In genomic region chr12:64694130-64695078, GRCh38 we compare ENCODE assay signal across 15 cellular contexts.
DNase-seq lines count a peak whose midpoint lies in the region; ATAC-seq and TF ChIP-seq lines count a peak whose summit lies in the region.
"Had no signal": no experiment of that assay in that cellular context is flagged by ENCODE, and none has a peak within 500 bp of the region (broad histone marks: within the 10 kb centered on the region; RNA-seq: fewer than 3 reads in every experiment).

No MANE protein-coding gene starts in this region.

- peak overlapping the region; percentile 28 for H3K27ac Mint-ChIP-seq in activated CD4-positive, alpha-beta T cell treated with anti-CD3 and anti-CD28 coated beads for 36 hours
- H3K27ac Mint-ChIP-seq in effector memory CD8-positive, alpha-beta T cell, result peak overlapping the region; percentile 69 to 84
- no peak overlapping the region for H3K27ac Mint-ChIP-seq in chondrocyte (ENCODE audit: unreplicated experiment)

- H3K27me3 Mint-ChIP-seq in activated CD4-positive, alpha-beta T cell treated with anti-CD3 and anti-CD28 coated beads for 36 hours, result no peaks in the 10 kb centered on the region
- no peaks in the 10 kb centered on the region for H3K27me3 Mint-ChIP-seq in effector memory CD8-positive, alpha-beta T cell
- H3K27me3 Mint-ChIP-seq in chondrocyte (ENCODE audit: low read depth), result no peaks in the 10 kb centered on the region

- peaks cover 35% of the 10 kb centered on the region for H3K36me3 Mint-ChIP-seq in activated CD4-positive, alpha-beta T cell treated with anti-CD3 and anti-CD28 coated beads for 36 hours (ENCODE audit: low read depth)
- H3K36me3 Mint-ChIP-seq in effector memory CD8-positive, alpha-beta T cell (ENCODE audit: insufficient read depth), result peaks cover 71% of the 10 kb centered on the region
- H3K36me3 Mint-ChIP-seq in chondrocyte (ENCODE audit: low read depth), result peaks cover 18% of the 10 kb centered on the region

- H3K4me1 Mint-ChIP-seq in activated CD4-positive, alpha-beta T cell treated with anti-CD3 and anti-CD28 coated beads for 36 hours, result peaks cover 63% of the 10 kb centered on the region
- H3K4me1 Mint-ChIP-seq in effector memory CD8-positive, alpha-beta T cell (ENCODE audit: low read depth in 2 of 2), result peaks cover 34 to 48% of the 10 kb centered on the region in 2 donors
- H3K4me1 Mint-ChIP-seq in chondrocyte (ENCODE audit: low read depth), result peaks cover 33% of the 10 kb centered on the region

- DNase-seq in activated CD4-positive, alpha-beta T cell treated with anti-CD3 and anti-CD28 coated beads for 36 hours, result no peak
- DNase-seq in activated CD4-positive, alpha-beta T cell treated with anti-CD3 and anti-CD28 coated beads, Interleukin-2, amount 50 U/mL, for 4 hours, result no peak
- DNase-seq in NCI-H524 treated with DMSO at 0.1 percent for 48 hours (lab: John Stamatoyannopoulos, UW) (peak; percentile 60), omental fat pad (ENCODE audit: low spot score) (no peak), chondrocyte (ENCODE audit: low spot score) (no peak), NCI-H1930 (lab: John Stamatoyannopoulos, UW) (no peak)
- DNase-seq in effector memory CD8-positive, alpha-beta T cell, result no peak
- DNase-seq: ACHN, activated T-cell treated with anti-CD3 and anti-CD28 coated beads for 4 hours, DMS79, NCI-H2227 treated with DMSO at 0.1 percent for 48 hours, PC-3, spleen had no signal

- CTCF ChIA-PET in activated CD4-positive, alpha-beta T cell treated with anti-CD3 and anti-CD28 coated beads for 36 hours (lab: Charles Lee), result interaction anchor here (0.7 to 5.4 kb wide), 8 partner anchors 10 to 147 kb away, joined by 3 to 128 read pairs (median 10); no protein-coding TSS in a partner anchor

- no peak for TF ChIP-seq CTCF in omental fat pad (IDR thresholded peaks at IDR 0.05)
- TF ChIP-seq CTCF in chondrocyte (IDR thresholded peaks at IDR 0.05), result no peak

- no peak for ATAC-seq in activated CD4-positive, alpha-beta T cell treated with anti-CD3 and anti-CD28 coated beads for 36 hours
- ATAC-seq in effector memory CD8-positive, alpha-beta T cell (replicated peaks), result no peak
- peak; percentile 37 for ATAC-seq in omental fat pad (ENCODE audit: low FRiP score)
- ATAC-seq in HG02642 (IDR thresholded peaks at IDR 0.05; ENCODE audit: poor library complexity, unreplicated experiment), result no peak
- ATAC-seq: left lobe of liver, PC-3 had no signal

- H3K4me3 Mint-ChIP-seq in activated CD4-positive, alpha-beta T cell treated with anti-CD3 and anti-CD28 coated beads for 36 hours, result no peak overlapping the region
- no peak overlapping the region for H3K4me3 Mint-ChIP-seq in effector memory CD8-positive, alpha-beta T cell
- no peak overlapping the region for H3K4me3 Mint-ChIP-seq in chondrocyte (ENCODE audit: unreplicated experiment)

- intact Hi-C loops in activated CD4-positive, alpha-beta T cell treated with anti-CD3 and anti-CD28 coated beads for 36 hours (cut with DNase I, micrococcal nuclease), result loop anchor here in 1 of 2 experiments (5.0 kb wide), 1 partner anchor 242 kb away; the partner anchor contains the start of gene TBK1

- H3K9me3 Mint-ChIP-seq in activated CD4-positive, alpha-beta T cell treated with anti-CD3 and anti-CD28 coated beads for 36 hours (ENCODE audit: low read depth), result no peaks in the 10 kb centered on the region
- H3K9me3 Mint-ChIP-seq in effector memory CD8-positive, alpha-beta T cell, result no peaks in the 10 kb centered on the region
- H3K9me3 Mint-ChIP-seq in chondrocyte (ENCODE audit: low read depth), result no peaks in the 10 kb centered on the region

- POLR2A ChIA-PET in activated CD4-positive, alpha-beta T cell treated with anti-CD3 and anti-CD28 coated beads for 36 hours (lab: Charles Lee), result interaction anchor here (1.6 kb wide), 1 partner anchor 85 kb away, joined by 3 read pairs; no protein-coding TSS in a partner anchor
